In the genomic region with DNA sequence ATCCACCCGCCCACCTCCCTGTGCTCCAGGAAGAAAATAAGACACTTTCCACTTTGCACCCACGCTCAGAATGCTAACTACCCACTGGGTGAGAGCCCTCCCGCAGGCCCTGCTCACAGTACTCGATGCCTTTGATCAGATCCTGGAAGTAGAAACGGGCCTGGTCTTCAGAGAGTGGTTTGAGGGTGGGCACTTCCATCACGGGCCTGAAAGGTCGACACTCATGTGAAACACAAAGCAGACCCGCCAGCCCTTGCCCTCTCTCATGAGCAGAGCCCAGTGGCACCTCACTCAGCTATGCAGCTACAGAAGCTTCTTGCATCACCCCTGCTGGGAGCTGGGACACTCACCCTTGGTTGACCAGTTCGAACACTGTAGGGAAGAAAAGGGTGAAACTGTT, we compare ENCODE assay signal across 19 cellular contexts. TPM values are rescaled to one million over a fixed set of nuclear protein-coding genes. Genes with fewer than 3 reads are reported as not detected.
A peak's percentile ranks its signal among the peaks of the same experiment; 100 is the strongest.
DNase-seq lines count a peak whose midpoint lies in the region; ATAC-seq, FAIRE-seq and TF ChIP-seq lines count a peak whose summit lies in the region.
"Had no signal": no experiment of that assay in that cellular context is flagged by ENCODE, and none has a peak within 500 bp of the region (broad histone marks: within the 10 kb centered on the region; RNA-seq: fewer than 3 reads in every experiment).

No MANE protein-coding gene starts in this region.

- TF ChIP-seq EP300 in A549 (IDR thresholded peaks at IDR 0.05), result no peak

- TF ChIP-seq CTCF in 22Rv1 (IDR thresholded peaks at IDR 0.05), result no peak
- TF ChIP-seq CTCF in A549 (IDR thresholded peaks at IDR 0.05), result no peak
- no peak for TF ChIP-seq CTCF in right lobe of liver (IDR thresholded peaks at IDR 0.05)
- no peak for TF ChIP-seq CTCF in mesothelial cell of epicardium (IDR thresholded peaks at IDR 0.05; ENCODE audit: unreplicated experiment)

- H3K27ac Mint-ChIP-seq in mesothelial cell of epicardium, result no peak overlapping the region

- no peak for FAIRE-seq in A549 (lab: Jason Lieb, UNC)
- FAIRE-seq in GM12891 (lab: Jason Lieb, UNC), result no peak

- ATAC-seq in A549 (peak; percentile 43 to 52; a peak in 2 of 6 replicates), right lobe of liver (peak; percentile 27 to 51 (median 34))
- ATAC-seq: left lung had no signal

- no peaks in the 10 kb centered on the region for H3K27me3 ChIP-seq in right lobe of liver
- H3K27me3 ChIP-seq: left lung had no signal

- no peak for DNase-seq in A549 (ENCODE audit: low read depth in 1 of 2, low spot score in 1 of 2)
- DNase-seq in SK-N-DZ (ENCODE audit: low spot score), result peak; percentile 44
- DNase-seq in right lobe of liver, result no peak
- DNase-seq in GM12891 (ENCODE audit: insufficient read length, low spot score), result no peak
- no peak for DNase-seq in H4 (ENCODE audit: low spot score)
- DNase-seq in mesothelial cell of epicardium (ENCODE audit: low spot score in 2 of 2, unreplicated experiment in 2 of 2), result no peak
- DNase-seq: activated CD4-positive, alpha-beta T cell treated with anti-CD3 and anti-CD28 coated beads, Interleukin-2, amount 50 U/mL, for 48 hours; activated naive CD4-positive, alpha-beta T cell; activated T-cell treated with anti-CD3 and anti-CD28 coated beads for 4 hours; cerebellar nuclear complex; DMS53; GF-D8; MM.1S; NCI-H187; NCI-H2227 treated with DMSO at 0.1 percent for 48 hours; T-helper 9 cell had no signal

- no peaks in the 10 kb centered on the region for H3K9me3 Mint-ChIP-seq in mesothelial cell of epicardium

- intact Hi-C loops in right lobe of liver (cut with DNase I), result no loop called here

- WGBS in A549 (ENCODE audit: missing lambda C conversion rate), result 95% methylated on average over 9 of the region's 9 CpGs
- 94% methylated on average over 3 of the region's 9 CpGs for WGBS in right lobe of liver (ENCODE audit: insufficient coverage, low coverage, low lambda C conversion rate, missing lambda C conversion rate)

- CTCF ChIA-PET in A549 (lab: Yijun Ruan, JAX), result no interaction called here

- no peak overlapping the region for H3K4me3 Mint-ChIP-seq in mesothelial cell of epicardium

- TF ChIP-seq RAD21 in A549 (conservative IDR thresholded peaks at IDR 0.05 in 1 of 2, IDR thresholded peaks at IDR 0.05 in 1 of 2), result no peak

- TF ChIP-seq POLR2A in A549 (IDR thresholded peaks at IDR 0.05; ENCODE audit: low read length) (no peak), right lobe of liver (IDR thresholded peaks at IDR 0.05) (no peak), GM12891 (IDR thresholded peaks at IDR 0.05; ENCODE audit: low read depth, low read length) (no peak)

- H3K27ac ChIP-seq in 22Rv1 (peak overlapping the region; percentile 5; the same call in 1 of the 2 replicates), A549 (no peak overlapping the region), right lobe of liver (no peak overlapping the region)
- H3K27ac ChIP-seq: left lung had no signal

- H3K4me2 ChIP-seq in A549, result no peak overlapping the region

- no peaks in the 10 kb centered on the region for H3K4me1 Mint-ChIP-seq in mesothelial cell of epicardium

- peaks cover 50% of the 10 kb centered on the region for H3K36me3 Mint-ChIP-seq in mesothelial cell of epicardium

- H3K4me1 ChIP-seq in A549 (no peaks in the 10 kb centered on the region), right lobe of liver (no peaks in the 10 kb centered on the region)
- H3K4me1 ChIP-seq: HAP-1, left lung had no signal

- peaks cover 0 to 68% (median 26%) of the 10 kb centered on the region in 4 donors for H3K36me3 ChIP-seq in right lobe of liver

- H3K9me3 ChIP-seq in A549 (no peaks in the 10 kb centered on the region), right lobe of liver (no peaks in the 10 kb centered on the region)
- H3K9me3 ChIP-seq: HAP-1, left lung had no signal

- POLR2A ChIA-PET in A549 (lab: Yijun Ruan, JAX), result no interaction called here

- no peak overlapping the region for H3K4me3 ChIP-seq in A549
- H3K4me3 ChIP-seq in right lobe of liver, result no peak overlapping the region
- H3K4me3 ChIP-seq: HAP-1, left lung had no signal

- no peaks in the 10 kb centered on the region for H3K27me3 Mint-ChIP-seq in mesothelial cell of epicardium (ENCODE audit: low read depth)

TF ChIP-seq in A549, 52 proteins besides CTCF, POLR2A, EP300 and RAD21 (continues in another document):
- TF ChIP-seq ZC3H11A (IDR thresholded peaks at IDR 0.05), result no peak
- no peak for TF ChIP-seq FOXS1 (CRISPR knock-in tag; IDR thresholded peaks at IDR 0.05)
- no peak for TF ChIP-seq SMC3 (IDR thresholded peaks at IDR 0.05)
- TF ChIP-seq, protein P1, sequence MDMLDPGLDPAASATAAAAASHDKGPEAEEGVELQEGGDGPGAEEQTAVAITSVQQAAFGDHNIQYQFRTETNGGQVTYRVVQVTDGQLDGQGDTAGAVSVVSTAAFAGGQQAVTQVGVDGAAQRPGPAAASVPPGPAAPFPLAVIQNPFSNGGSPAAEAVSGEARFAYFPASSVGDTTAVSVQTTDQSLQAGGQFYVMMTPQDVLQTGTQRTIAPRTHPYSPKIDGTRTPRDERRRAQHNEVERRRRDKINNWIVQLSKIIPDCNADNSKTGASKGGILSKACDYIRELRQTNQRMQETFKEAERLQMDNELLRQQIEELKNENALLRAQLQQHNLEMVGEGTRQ (IDR thresholded peaks at IDR 0.05), result no peak
- no peak for TF ChIP-seq CHD4 (IDR thresholded peaks at IDR 0.05; ENCODE audit: borderline replicate concordance)
- TF ChIP-seq MAZ (IDR thresholded peaks at IDR 0.05; ENCODE audit: borderline replicate concordance, low read depth, low read length), result no peak
- no peak for TF ChIP-seq NFE2L2 (conservative IDR thresholded peaks at IDR 0.05; ENCODE audit: low read length)
- no peak for TF ChIP-seq PBX3 (IDR thresholded peaks at IDR 0.05)

TF ChIP-seq in GM12891, 5 proteins besides CTCF, POLR2A, EP300 and RAD21:
- TF ChIP-seq PAX5 (IDR thresholded peaks at IDR 0.05; ENCODE audit: insufficient read depth, low read length, severe bottlenecking) (no peak), TAF1 (IDR thresholded peaks at IDR 0.05; ENCODE audit: low read depth, low read length) (no peak), SPI1 (IDR thresholded peaks at IDR 0.05; ENCODE audit: low read depth, low read length) (no peak), POLR2AphosphoS5 (IDR thresholded peaks at IDR 0.05; ENCODE audit: low read depth, low read length) (no peak), POU2F2 (IDR thresholded peaks at IDR 0.05; ENCODE audit: low read depth, low read length) (no peak)
TF ChIP-seq in GM12891: peak in this region for 0.

RNA-seq across cellular contexts. Expression of gene CAMKK2, which starts 41.1 kb away (rescaled TPM):
- 24.8 and 25.9 TPM in 2 replicates for polyA plus RNA-seq in A549 (2011; rRNA removed)
- polyA plus RNA-seq in A549 (2012; cell fraction: cytosol; rRNA removed), result 25.4 and 31.2 TPM in 2 replicates
- 32.9 and 36.2 TPM in 2 replicates for polyA plus RNA-seq in A549 (2012; cell fraction: nucleus; rRNA removed)
- polyA plus RNA-seq in A549 (2017; fragmentation: RNase III; extraction: RNeasy Plus Mini Kit Qiagen cat#74134 plus additional on column Dnase treatment), result 15.3 to 16.5 TPM (median 16.3 TPM) in 3 replicates
- polyA minus RNA-seq in A549 (2011; rRNA and poly(A)+ RNA removed), result 29.4 and 32.4 TPM in 2 replicates
- polyA plus RNA-seq in SK-N-DZ (2014; cell fraction: cytosol; rRNA removed), result 30.7 and 30.8 TPM in 2 replicates
- polyA plus RNA-seq in SK-N-DZ (2014; cell fraction: nucleus; rRNA removed), result 35.4 and 50.0 TPM in 2 replicates
- 10 to 100 TPM; 20.6 to 31.8 (median 24.1) TPM for total RNA-seq in right lobe of liver
- polyA plus RNA-seq in GM12891 (2012; ENCODE audit: low read depth, missing spikeins), result 14.9 TPM
- 3.2 and 4.1 TPM in 2 replicates for total RNA-seq in H4 (2014; rRNA removed; shearing (Covaris generic))
- 25.9 to 28.1 TPM (median 27.6 TPM) in 3 replicates for total RNA-seq in mesothelial cell of epicardium

RNA-seq across cellular contexts. Expression of gene P2RX4, which starts 45.5 kb away (rescaled TPM):
- polyA plus RNA-seq in A549 (2011; rRNA removed) (27.5 and 30.9 TPM in 2 replicates), A549 (2017; fragmentation: RNase III; extraction: RNeasy Plus Mini Kit Qiagen cat#74134 plus additional on column Dnase treatment) (13.5 to 17.5 TPM (median 16.0 TPM) in 3 replicates)
- 31.5 and 35.6 TPM in 2 replicates for polyA plus RNA-seq in A549 (2012; cell fraction: cytosol; rRNA removed)
- 40.7 and 47.8 TPM in 2 replicates for polyA plus RNA-seq in A549 (2012; cell fraction: nucleus; rRNA removed)
- polyA minus RNA-seq in A549 (2011; rRNA and poly(A)+ RNA removed), result 17.8 and 26.6 TPM in 2 replicates
- polyA plus RNA-seq in SK-N-DZ (2014; cell fraction: cytosol; rRNA removed), result 1.1 and 6.1 TPM in 2 replicates
- 2.0 and 7.7 TPM in 2 replicates for polyA plus RNA-seq in SK-N-DZ (2014; cell fraction: nucleus; rRNA removed)
- total RNA-seq in right lobe of liver (10 to 100 TPM; 11.5 to 79.7 (median 21.9) TPM), mesothelial cell of epicardium (19.3 to 25.6 TPM (median 23.4 TPM) in 3 replicates)
- 13.0 TPM for polyA plus RNA-seq in GM12891 (2012; ENCODE audit: low read depth, missing spikeins)
- 52.3 and 61.7 TPM in 2 replicates for total RNA-seq in H4 (2014; rRNA removed; shearing (Covaris generic))
